In genomic region chr7:12895296-12895695, GRCh38 we compare ENCODE assay signal across 25 cellular contexts.
"Had no signal": no experiment of that assay in that cellular context is flagged by ENCODE, and none has a peak within 500 bp of the region (broad histone marks: within the 10 kb centered on the region; RNA-seq: fewer than 3 reads in every experiment).

No MANE protein-coding gene starts in this region.

- H3K27ac ChIP-seq: esophagus squamous epithelium, hepatocyte, prostate gland, right atrium auricular region, tibial artery, vagina, WERI-Rb-1 had no signal

- H3K36me3 ChIP-seq: esophagus squamous epithelium, prostate gland, right atrium auricular region, tibial artery, vagina, WERI-Rb-1 had no signal

- H3K9me3 ChIP-seq: esophagus squamous epithelium, mucosa of descending colon, prostate gland, right atrium auricular region, tibial artery, vagina had no signal

- H3K4me1 ChIP-seq: prostate gland, right atrium auricular region, tibial artery, vagina had no signal

- FAIRE-seq: astrocyte, bronchial epithelial cell had no signal

- ATAC-seq: activated T-cell treated with anti-CD3 and anti-CD28 coated beads, Interleukin-2, amount 50 U/mL, for 72 hours; mucosa of descending colon had no signal

- H3K27me3 ChIP-seq: esophagus squamous epithelium, hepatocyte, right atrium auricular region, tibial artery, vagina had no signal

- H3K4me3 ChIP-seq: esophagus squamous epithelium, hepatocyte, mucosa of descending colon, prostate gland, right atrium auricular region, tibial artery, vagina had no signal

- DNase-seq: activated CD4-positive, alpha-beta T cell treated with anti-CD3 and anti-CD28 coated beads for 1 hour; activated CD8-positive, alpha-beta memory T cell treated with anti-CD3 and anti-CD28 coated beads for 24 hours; activated CD8-positive, alpha-beta memory T cell treated with anti-CD3 and anti-CD28 coated beads, Interleukin-2, amount 50 U/mL, for 48 hours; activated effector memory CD4-positive, alpha-beta T cell treated with anti-CD3 and anti-CD28 coated beads, Interleukin-2, amount 50 U/mL, for 16 hours; activated naive CD4-positive, alpha-beta T cell treated with anti-CD3 and anti-CD28 coated beads, Interleukin-2, amount 50 U/mL, for 16 hours; activated T-cell treated with anti-CD3 and anti-CD28 coated beads, Interleukin-2, amount 50 U/mL, for 72 hours; cerebellar nuclear complex; cortex of kidney; effector CD8-positive, alpha-beta T cell; esophagus squamous epithelium; mesenchymal stem cell; mucosa of descending colon; naive B cell; stimulated activated CD4-positive, alpha-beta T cell treated with anti-CD3 and anti-CD28 coated beads, Interleukin-12 subunit alpha, Interleukin-12 subunit beta, amount 100 ng/mL, for 4 hours; stimulated activated CD4-positive, alpha-beta T cell treated with anti-CD3 and anti-CD28 coated beads, Interleukin-1b, Interleukin-23, amount 100 ng/mL, for 48 hours; stimulated activated CD8-positive, alpha-beta memory T cell treated with anti-CD3 and anti-CD28 coated beads, Interleukin-4, amount 100 ng/mL, for 48 hours; stimulated activated naive CD4-positive, alpha-beta T cell; tibial artery; WERI-Rb-1 had no signal
